17 cellular contexts compared by ENCODE assay signal in the genomic region with DNA sequence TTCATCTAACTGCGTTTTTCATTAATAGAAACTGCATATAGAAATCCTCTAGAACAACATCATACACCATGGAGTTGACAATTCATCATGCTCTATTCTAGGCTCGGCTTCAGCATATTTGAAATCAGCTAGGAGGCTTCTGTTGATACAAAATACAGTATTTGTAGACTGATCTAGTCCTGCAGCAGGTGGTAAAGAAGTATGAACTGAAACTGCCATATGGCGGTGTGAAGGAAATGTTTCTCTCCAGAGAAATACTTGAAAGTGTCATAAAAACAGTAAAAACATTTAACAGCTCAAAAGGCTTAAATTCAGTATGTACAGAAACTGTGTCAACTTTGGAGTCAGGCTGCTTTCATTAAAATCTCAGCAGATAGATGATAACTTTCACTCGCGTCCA. TPM values are rescaled to one million over a fixed set of nuclear protein-coding genes. Genes with fewer than 3 reads are reported as not detected.
DNase-seq lines count a peak whose midpoint lies in the region; ATAC-seq, FAIRE-seq and TF ChIP-seq lines count a peak whose summit lies in the region.
"Had no signal": no experiment of that assay in that cellular context is flagged by ENCODE, and none has a peak within 500 bp of the region (broad histone marks: within the 10 kb centered on the region; RNA-seq: fewer than 3 reads in every experiment).

No MANE protein-coding gene starts in this region.

- H3K27me3 ChIP-seq in OCI-LY1 (ENCODE audit: insufficient read depth, low read length) (no peaks in the 10 kb centered on the region), neuronal stem cell (ENCODE audit: control insufficient read depth in 3 of 3, insufficient read depth in 3 of 3, low read depth in 1 of 3, low read length in 3 of 3) (peaks cover 0 to 2% (median 0%) of the 10 kb centered on the region in 3 experiments)
- H3K27me3 ChIP-seq: adrenal gland, heart left ventricle had no signal

- H2BK12ac ChIP-seq in neuronal stem cell (ENCODE audit: low read length) = no peak overlapping the region

- H4K91ac ChIP-seq in neuronal stem cell (ENCODE audit: low read depth, low read length, poor library complexity) = no peak overlapping the region

- H3K9me3 Mint-ChIP-seq in activated T-helper 1 cell treated with anti-CD3 and anti-CD28 coated beads, Interleukin-12 subunit alpha, Interleukin-12 subunit beta, Interleukin-2, Interleukin-4 antibody, amounts not matched to agents 30 ng/mL and 10 ng/mL and 1 ng/mL, durations not matched to agents 14 hours and 24 hours and 36 hours = no peaks in the 10 kb centered on the region
- H3K9me3 Mint-ChIP-seq: activated T-cell treated with anti-CD3 and anti-CD28 coated beads, Interleukin-2, amount 50 U/mL, for 24 hours had no signal

- H3K9ac ChIP-seq in OCI-LY1 (ENCODE audit: low read length) (peak overlapping the region; percentile 27; the same call in 1 of the 2 replicates), neuronal stem cell (ENCODE audit: low read depth, low read length, poor library complexity) (no peak overlapping the region)

- H2AK5ac ChIP-seq in neuronal stem cell (ENCODE audit: low read depth, low read length) = no peak overlapping the region

- H3K36me3 ChIP-seq in OCI-LY1 (ENCODE audit: insufficient read depth, low read length) (no peaks in the 10 kb centered on the region), neuronal stem cell (replicated peaks in 1 of 2; ENCODE audit: control insufficient read depth in 2 of 2, insufficient read depth in 2 of 2, low read length in 2 of 2) (no peaks in the 10 kb centered on the region)
- H3K36me3 ChIP-seq: adrenal gland, heart left ventricle, MG63 had no signal

- H2AFZ ChIP-seq in OCI-LY1 (ENCODE audit: low read length) (no peak overlapping the region), neuronal stem cell (ENCODE audit: low read length) (no peak overlapping the region)

- H3K4me1 ChIP-seq in OCI-LY1 (ENCODE audit: insufficient read depth, low read length, severe bottlenecking) (peaks cover 78% of the 10 kb centered on the region), neuronal stem cell (ENCODE audit: control insufficient read depth in 2 of 2, insufficient read depth in 1 of 2, low read depth in 1 of 2, low read length in 2 of 2) (peaks cover 0 to 6% of the 10 kb centered on the region in 2 donors)
- H3K4me1 ChIP-seq: adrenal gland, heart left ventricle had no signal

- TF ChIP-seq CTCF in OCI-LY1 (IDR thresholded peaks at IDR 0.05; ENCODE audit: low read length) = no peak

- peak; percentile 82 for FAIRE-seq in GM12891 (lab: Jason Lieb, UNC)

- H3K23ac ChIP-seq in neuronal stem cell (ENCODE audit: low read depth, low read length, poor library complexity) = no peak overlapping the region

- H4K8ac ChIP-seq in neuronal stem cell (ENCODE audit: low read depth, low read length) = no peak overlapping the region

- H3K36me3 Mint-ChIP-seq in activated T-helper 1 cell treated with anti-CD3 and anti-CD28 coated beads, Interleukin-12 subunit alpha, Interleukin-12 subunit beta, Interleukin-2, Interleukin-4 antibody, amounts not matched to agents 30 ng/mL and 10 ng/mL and 1 ng/mL, durations not matched to agents 14 hours and 24 hours and 36 hours (ENCODE audit: low read depth) = no peaks in the 10 kb centered on the region
- H3K36me3 Mint-ChIP-seq: natural killer cell had no signal

- H3K27ac Mint-ChIP-seq in activated T-helper 1 cell treated with anti-CD3 and anti-CD28 coated beads, Interleukin-12 subunit alpha, Interleukin-12 subunit beta, Interleukin-2, Interleukin-4 antibody, amounts not matched to agents 30 ng/mL and 10 ng/mL and 1 ng/mL, durations not matched to agents 14 hours and 24 hours and 36 hours = no peak overlapping the region
- H3K27ac Mint-ChIP-seq: activated T-cell treated with anti-CD3 and anti-CD28 coated beads, Interleukin-2, amount 50 U/mL, for 24 hours; natural killer cell had no signal

- WGBS in neuronal stem cell (ENCODE audit: extremely low coverage in 2 of 2, insufficient read length in 2 of 2, insufficient replicate concordance in 1 of 2), 2 donors = no CpG with 5 or more reads among the region's 5 CpGs

- H2BK5ac ChIP-seq in neuronal stem cell (ENCODE audit: low read length) = no peak overlapping the region

- H3K4me2 ChIP-seq in OCI-LY1 (ENCODE audit: low read length) (peak overlapping the region; percentile 54), neuronal stem cell (ENCODE audit: insufficient read depth, low read length, poor library complexity, severe bottlenecking) (no peak overlapping the region)

- no peak overlapping the region for H2BK15ac ChIP-seq in neuronal stem cell (ENCODE audit: low read length)

- H3K4ac ChIP-seq in neuronal stem cell (ENCODE audit: low read length) = no peak overlapping the region

- no peaks in the 10 kb centered on the region for H3K9me3 ChIP-seq in OCI-LY1 (ENCODE audit: low read length)
- H3K9me3 ChIP-seq in neuronal stem cell (replicated peaks in 1 of 2; ENCODE audit: control insufficient read depth in 2 of 2, insufficient read depth in 1 of 2, low read depth in 1 of 2, low read length in 2 of 2) = no peaks in the 10 kb centered on the region
- H3K9me3 ChIP-seq: adrenal gland, heart left ventricle, MG63 had no signal

- no peak overlapping the region for H3K4me3 Mint-ChIP-seq in activated T-helper 1 cell treated with anti-CD3 and anti-CD28 coated beads, Interleukin-12 subunit alpha, Interleukin-12 subunit beta, Interleukin-2, Interleukin-4 antibody, amounts not matched to agents 30 ng/mL and 10 ng/mL and 1 ng/mL, durations not matched to agents 14 hours and 24 hours and 36 hours
- H3K4me3 Mint-ChIP-seq: activated T-cell treated with anti-CD3 and anti-CD28 coated beads, Interleukin-2, amount 50 U/mL, for 24 hours; natural killer cell had no signal

- intact Hi-C loops in activated T-helper 1 cell treated with anti-CD3 and anti-CD28 coated beads, Interleukin-12 subunit alpha, Interleukin-12 subunit beta, Interleukin-2, Interleukin-4 antibody, amounts not matched to agents 30 ng/mL and 10 ng/mL and 1 ng/mL, durations not matched to agents 14 hours and 24 hours and 36 hours (cut with micrococcal nuclease) = no loop called here

- DNase-seq in GM12891 (ENCODE audit: insufficient read length, low spot score) (no peak), neuronal stem cell (ENCODE audit: low spot score) (no peak), D341Med (ENCODE audit: low spot score) (no peak), NCI-H345 (lab: John Stamatoyannopoulos, UW) (no peak)
- DNase-seq in activated T-helper 1 cell treated with anti-CD3 and anti-CD28 coated beads, Interleukin-12 subunit alpha, Interleukin-12 subunit beta, Interleukin-2, Interleukin-4 antibody, amounts not matched to agents 30 ng/mL and 10 ng/mL and 1 ng/mL, durations not matched to agents 14 hours and 24 hours and 36 hours (ENCODE audit: low spot score) = no peak
- DNase-seq: activated T-cell treated with anti-CD3 and anti-CD28 coated beads, Interleukin-2, amount 50 U/mL, for 24 hours; adrenal gland; heart left ventricle; left cardiac atrium; MG63; natural killer cell; stimulated activated CD4-positive, alpha-beta T cell treated with anti-CD3 and anti-CD28 coated beads, Interleukin-2, amount 100 ng/mL, for 24 hours had no signal

- no peak overlapping the region for H3K14ac ChIP-seq in neuronal stem cell (ENCODE audit: low read length)

- H3K79me1 ChIP-seq in neuronal stem cell (ENCODE audit: low read depth, low read length) = no peaks in the 10 kb centered on the region

- H3K9me2 ChIP-seq in OCI-LY1 (ENCODE audit: low read depth, low read length) = no peaks in the 10 kb centered on the region

- no peaks in the 10 kb centered on the region for H3K79me2 ChIP-seq in OCI-LY1 (ENCODE audit: insufficient read depth, low read length)

- peak overlapping the region; percentile 26 for H3K4me3 ChIP-seq in OCI-LY1 (ENCODE audit: low read depth, low read length, poor library complexity, severe bottlenecking)
- no peak overlapping the region for H3K4me3 ChIP-seq in neuronal stem cell (ENCODE audit: low read length in 2 of 2)
- H3K4me3 ChIP-seq: adrenal gland, heart left ventricle, MG63 had no signal

- no peaks in the 10 kb centered on the region for H3F3A ChIP-seq in OCI-LY1 (ENCODE audit: insufficient read depth, low read length)

- H3K27me3 Mint-ChIP-seq in activated T-helper 1 cell treated with anti-CD3 and anti-CD28 coated beads, Interleukin-12 subunit alpha, Interleukin-12 subunit beta, Interleukin-2, Interleukin-4 antibody, amounts not matched to agents 30 ng/mL and 10 ng/mL and 1 ng/mL, durations not matched to agents 14 hours and 24 hours and 36 hours (ENCODE audit: insufficient read depth) = no peaks in the 10 kb centered on the region
- H3K27me3 Mint-ChIP-seq: activated T-cell treated with anti-CD3 and anti-CD28 coated beads, Interleukin-2, amount 50 U/mL, for 24 hours had no signal

- H3K27ac ChIP-seq in OCI-LY1 (ENCODE audit: low read depth, low read length, poor library complexity, severe bottlenecking) (peak overlapping the region; percentile 93), neuronal stem cell (replicated peaks; ENCODE audit: low read length) (no peak overlapping the region)
- H3K27ac ChIP-seq: adrenal gland, heart left ventricle had no signal

- no peaks in the 10 kb centered on the region for H3K4me1 Mint-ChIP-seq in activated T-helper 1 cell treated with anti-CD3 and anti-CD28 coated beads, Interleukin-12 subunit alpha, Interleukin-12 subunit beta, Interleukin-2, Interleukin-4 antibody, amounts not matched to agents 30 ng/mL and 10 ng/mL and 1 ng/mL, durations not matched to agents 14 hours and 24 hours and 36 hours (ENCODE audit: low read depth)
- H3K4me1 Mint-ChIP-seq: natural killer cell had no signal

- H4K20me1 ChIP-seq in OCI-LY1 (ENCODE audit: insufficient read depth, low read length) = no peaks in the 10 kb centered on the region

- peak; percentile 55 for ATAC-seq in GM19463 (IDR thresholded peaks at IDR 0.05; ENCODE audit: unreplicated experiment)
- peak; percentile 63 for ATAC-seq in HG02870 (IDR thresholded peaks at IDR 0.05; ENCODE audit: unreplicated experiment)
- ATAC-seq: heart left ventricle, left cardiac atrium, natural killer cell had no signal

- no peak overlapping the region for H2BK120ac ChIP-seq in neuronal stem cell (ENCODE audit: low read depth, low read length)

- TF ChIP-seq POLR2A in GM12891 (IDR thresholded peaks at IDR 0.05; ENCODE audit: low read depth, low read length) = no peak

- no peak overlapping the region for H3K18ac ChIP-seq in neuronal stem cell (ENCODE audit: low read length)

TF ChIP-seq in GM12891, 5 proteins besides CTCF, POLR2A, EP300 and RAD21:
- TF ChIP-seq POLR2AphosphoS5 (IDR thresholded peaks at IDR 0.05; ENCODE audit: low read depth, low read length) = no peak
- TF ChIP-seq PAX5 (IDR thresholded peaks at IDR 0.05; ENCODE audit: insufficient read depth, low read length, severe bottlenecking) = no peak
- TF ChIP-seq SPI1 (IDR thresholded peaks at IDR 0.05; ENCODE audit: low read depth, low read length) = no peak
- TF ChIP-seq POU2F2 (IDR thresholded peaks at IDR 0.05; ENCODE audit: low read depth, low read length) = no peak
- TF ChIP-seq TAF1 (IDR thresholded peaks at IDR 0.05; ENCODE audit: low read depth, low read length) = no peak

RNA-seq across cellular contexts. Expression of a gene that starts 32.0 kb away (rescaled TPM):
- 0.04 TPM for polyA plus RNA-seq in GM12891 (2012; ENCODE audit: low read depth, missing spikeins)
- polyA plus RNA-seq in neuronal stem cell (2013, experiment 1 of 2) = 0.06 TPM
- 0.08 TPM for polyA plus RNA-seq in neuronal stem cell (2013, experiment 2 of 2)
- total RNA-seq in activated T-helper 1 cell treated with anti-CD3 and anti-CD28 coated beads, Interleukin-12 subunit alpha, Interleukin-12 subunit beta, Interleukin-2, Interleukin-4 antibody, amounts not matched to agents 30 ng/mL and 10 ng/mL and 1 ng/mL, durations not matched to agents 14 hours and 24 hours and 36 hours = not detected in 2 replicates
- total RNA-seq: HT1080; left cardiac atrium; natural killer cell; T-helper 1 cell treated with Interleukin-12 subunit alpha and Interleukin-12 subunit beta and Interleukin-4 antibody, amounts not matched to agents 30 ng/mL and 1 ng/mL, for 36 hours had no signal
- polyA plus RNA-seq: heart left ventricle had no signal
